In the genomic region with DNA sequence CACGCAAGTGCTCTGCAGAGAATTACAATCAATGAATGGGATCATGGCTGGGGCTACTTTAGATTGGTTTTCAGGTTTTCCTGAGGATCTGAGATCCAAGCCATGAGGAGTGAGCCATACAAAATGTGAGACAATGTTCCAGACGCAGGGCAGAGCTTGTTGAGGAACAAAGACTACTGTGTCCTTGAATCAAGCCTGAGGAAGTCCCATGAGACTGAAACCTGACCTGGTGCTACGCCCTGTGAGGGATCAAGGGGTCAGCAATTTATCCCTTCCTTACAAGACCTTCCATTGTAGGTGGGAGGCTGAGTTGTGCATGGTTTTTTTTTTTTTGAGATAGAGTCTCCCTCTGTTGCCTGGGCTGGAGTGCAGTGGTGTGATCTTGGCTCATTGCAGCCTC, we compare ENCODE assay signal across 8 cellular contexts. TPM values are rescaled to one million over a fixed set of nuclear protein-coding genes. Genes with fewer than 3 reads are reported as not detected.
DNase-seq lines count a peak whose midpoint lies in the region; ATAC-seq and TF ChIP-seq lines count a peak whose summit lies in the region.

No MANE protein-coding gene starts in this region.

- H3K4me1 ChIP-seq in mammary epithelial cell (ENCODE audit: insufficient read depth, low read length), result peaks cover 13% of the 10 kb centered on the region

- H3K27me3 Mint-ChIP-seq in activated CD4-positive, alpha-beta T cell treated with anti-CD3 and anti-CD28 coated beads, Interleukin-2, amount 10 ng/mL, durations not matched to agents 24 days and 14 days, result peaks cover 3% of the 10 kb centered on the region
- H3K27me3 Mint-ChIP-seq in osteocyte (ENCODE audit: unreplicated experiment), result no peaks in the 10 kb centered on the region

- peak overlapping the region; percentile 67 for H3K27ac ChIP-seq in mammary epithelial cell (ENCODE audit: insufficient read depth, low read depth, low read length)

- H2AFZ ChIP-seq in mammary epithelial cell (ENCODE audit: low read depth, low read length), result no peak overlapping the region

- in situ Hi-C loops in mammary epithelial cell (cut with MboI; ENCODE audit: low sequenced_read_pairs in 2 of 2), result no loop called here

- CTCF ChIA-PET in mammary epithelial cell (lab: Charles Lee; ENCODE audit: low non-redundant PET), result interaction anchor here (0.6 kb wide), 1 partner anchor 555 kb away, joined by 8 read pairs; no protein-coding TSS in a partner anchor

- peaks cover 71% of the 10 kb centered on the region for H3K79me2 ChIP-seq in mammary epithelial cell (ENCODE audit: insufficient read depth, low read length)

- H3K4me3 ChIP-seq in mammary epithelial cell (replicated peaks in 1 of 3; ENCODE audit: insufficient read depth in 1 of 3, low read depth in 2 of 3, low read length in 3 of 3), result peak overlapping the region in 1 of 3 experiments; percentile 81

- H3K9ac ChIP-seq in mammary epithelial cell (ENCODE audit: insufficient read depth, low read length), result no peak overlapping the region

- H3K9me3 ChIP-seq in mammary epithelial cell (replicated peaks; ENCODE audit: insufficient read depth, low read length), result no peaks in the 10 kb centered on the region

- intact Hi-C loops in activated CD4-positive, alpha-beta T cell treated with anti-CD3 and anti-CD28 coated beads, Interleukin-2, amount 10 ng/mL, durations not matched to agents 24 days and 14 days (cut with micrococcal nuclease), result no loop called here
- intact Hi-C loops in mammary epithelial cell (cut with micrococcal nuclease), result no loop called here

- H3K4me3 Mint-ChIP-seq in activated CD4-positive, alpha-beta T cell treated with anti-CD3 and anti-CD28 coated beads, Interleukin-2, amount 10 ng/mL, durations not matched to agents 24 days and 14 days, result peak overlapping the region; percentile 88
- peak overlapping the region; percentile 94 for H3K4me3 Mint-ChIP-seq in osteocyte (ENCODE audit: unreplicated experiment)

- WGBS in mammary epithelial cell (ENCODE audit: low coverage, missing lambda C conversion rate), result 64% methylated on average over 3 of the region's 3 CpGs

- H4K20me1 ChIP-seq in mammary epithelial cell (ENCODE audit: insufficient read depth, low read length), result no peaks in the 10 kb centered on the region

- no peak for TF ChIP-seq CTCF in mammary epithelial cell (conservative IDR thresholded peaks at IDR 0.05 in 1 of 2, IDR thresholded peaks at IDR 0.05 in 1 of 2; ENCODE audit: extremely low read depth in 1 of 2, insufficient read depth in 1 of 2, low read depth in 1 of 2, low read length in 2 of 2)
- no peak for TF ChIP-seq CTCF in osteocyte (IDR thresholded peaks at IDR 0.05)

- H3K27me3 ChIP-seq in mammary epithelial cell (ENCODE audit: insufficient read depth, low read length), result no peaks in the 10 kb centered on the region

- ATAC-seq in GM18517 (IDR thresholded peaks at IDR 0.05; ENCODE audit: unreplicated experiment), result no peak
- no peak for ATAC-seq in HG02759 (IDR thresholded peaks at IDR 0.05; ENCODE audit: unreplicated experiment)

- H3K36me3 Mint-ChIP-seq in activated CD4-positive, alpha-beta T cell treated with anti-CD3 and anti-CD28 coated beads, Interleukin-2, amount 10 ng/mL, durations not matched to agents 24 days and 14 days (ENCODE audit: low read depth), result peaks cover 31% of the 10 kb centered on the region
- peaks cover 9% of the 10 kb centered on the region for H3K36me3 Mint-ChIP-seq in osteocyte (ENCODE audit: unreplicated experiment)

- peak overlapping the region; percentile 12 for H3K27ac Mint-ChIP-seq in activated CD4-positive, alpha-beta T cell treated with anti-CD3 and anti-CD28 coated beads, Interleukin-2, amount 10 ng/mL, durations not matched to agents 24 days and 14 days
- H3K27ac Mint-ChIP-seq in osteocyte (ENCODE audit: unreplicated experiment), result no peak overlapping the region

- H3K4me2 ChIP-seq in mammary epithelial cell (ENCODE audit: insufficient read depth, low read depth, low read length), result peak overlapping the region; percentile 76

- dilution Hi-C loops in mammary epithelial cell (cut with HindIII; ENCODE audit: low sequenced_read_pairs), result no loop called here

- BruUV-seq in mammary epithelial cell (replicated peaks; lab: Mats Ljungman, UMichigan), result no TSS peak

- H3K36me3 ChIP-seq in mammary epithelial cell (ENCODE audit: insufficient read depth, low read length), result no peaks in the 10 kb centered on the region

- no peak for DNase-seq in activated CD4-positive, alpha-beta T cell treated with anti-CD3 and anti-CD28 coated beads, Interleukin-2, amount 10 ng/mL, durations not matched to agents 24 days and 14 days
- DNase-seq in activated CD4-positive, alpha-beta T cell treated with anti-CD3 and anti-CD28 coated beads for 1 hour, result no peak
- DNase-seq in MV-4-11 (lab: John Stamatoyannopoulos, UW) (peak; percentile 38), mammary epithelial cell (peak; percentile 24), osteocyte (ENCODE audit: extremely low spot score, unreplicated experiment) (no peak), nucleus accumbens (lab: John Stamatoyannopoulos, UW) (no peak)

- no peaks in the 10 kb centered on the region for H3K9me3 Mint-ChIP-seq in activated CD4-positive, alpha-beta T cell treated with anti-CD3 and anti-CD28 coated beads, Interleukin-2, amount 10 ng/mL, durations not matched to agents 24 days and 14 days
- H3K9me3 Mint-ChIP-seq in osteocyte (ENCODE audit: unreplicated experiment), result no peaks in the 10 kb centered on the region

- peaks cover 32% of the 10 kb centered on the region for H3K4me1 Mint-ChIP-seq in activated CD4-positive, alpha-beta T cell treated with anti-CD3 and anti-CD28 coated beads, Interleukin-2, amount 10 ng/mL, durations not matched to agents 24 days and 14 days
- H3K4me1 Mint-ChIP-seq in osteocyte (ENCODE audit: unreplicated experiment), result peaks cover 25% of the 10 kb centered on the region

RNA-seq across cellular contexts. Expression of a gene that starts 2.1 kb away (rescaled TPM):
- 95.0 and 102 TPM in 2 replicates for total RNA-seq in activated CD4-positive, alpha-beta T cell treated with anti-CD3 and anti-CD28 coated beads, Interleukin-2, amount 10 ng/mL, durations not matched to agents 24 days and 14 days
- total RNA-seq in mammary epithelial cell, result 10 to 100 TPM; 15.7 to 60.6 TPM
- 27.4 TPM for polyA plus RNA-seq in mammary epithelial cell
- polyA minus RNA-seq in mammary epithelial cell, result 34.9 TPM
- total RNA-seq in osteocyte, result 26.2 and 27.7 TPM in 2 replicates

Comparison
In these comparisons a context has a peak if more than half of its experiments do, and no peak if none do; other contexts are left out.
1. DNase-seq: peak in MV-4-11 (single experiment) and mammary epithelial cell (single experiment); none in activated CD4-positive, alpha-beta T cell treated with anti-CD3 and anti-CD28 coated beads, Interleukin-2, amount 10 ng/mL, durations not matched to agents 24 days and 14 days (single experiment), activated CD4-positive, alpha-beta T cell treated with anti-CD3 and anti-CD28 coated beads for 1 hour (single experiment), osteocyte (single experiment) and nucleus accumbens (0 of 56).